21 cellular contexts compared by ENCODE assay signal in the genomic region with DNA sequence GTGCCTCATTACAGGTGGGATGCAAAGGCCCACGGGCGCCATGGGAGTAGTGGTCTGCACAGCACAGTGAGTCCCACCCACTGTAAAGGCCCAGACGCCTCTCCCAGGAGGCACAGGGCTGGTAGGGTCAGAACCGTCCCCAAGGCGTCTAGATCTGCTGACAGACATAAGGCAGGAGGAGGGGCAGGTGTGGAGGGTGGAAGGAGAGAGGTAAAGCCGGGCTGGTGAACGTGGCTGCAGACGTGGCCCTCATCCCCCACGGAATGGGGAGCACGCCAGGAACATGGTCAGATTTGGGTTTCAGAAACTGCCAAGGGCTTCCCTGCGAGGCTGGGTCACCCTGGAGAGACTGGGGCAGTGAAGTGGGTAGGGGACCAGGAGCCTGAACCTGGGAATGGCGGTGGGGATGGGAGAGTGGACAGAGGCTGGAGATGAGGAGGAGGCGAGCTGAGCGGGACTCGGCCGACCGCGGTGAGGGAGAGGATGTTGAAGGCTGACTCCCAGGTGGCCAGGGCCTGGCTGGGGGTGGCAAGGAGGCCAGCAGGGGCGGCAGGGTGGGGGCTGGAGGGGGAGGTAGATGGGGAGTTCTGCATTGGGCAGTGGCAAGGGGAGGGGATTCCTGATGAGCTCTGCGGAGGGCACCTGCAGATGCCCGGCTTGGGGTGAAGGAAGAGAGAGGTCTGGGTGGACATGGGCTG.
"Had no signal": no experiment of that assay in that cellular context is flagged by ENCODE, and none has a peak within 500 bp of the region (broad histone marks: within the 10 kb centered on the region; RNA-seq: fewer than 3 reads in every experiment).

No MANE protein-coding gene starts in this region.

- H3K4me3 ChIP-seq: heart left ventricle, lung, psoas muscle, stomach, thoracic aorta had no signal

- H3K4me3 Mint-ChIP-seq: activated CD4-positive, alpha-beta memory T cell treated with anti-CD3 and anti-CD28 coated beads, Interleukin-2, amount 10 ng/mL, durations not matched to agents 7 days and 5 days; activated naive CD8-positive, alpha-beta T cell; immature natural killer cell; neural crest cell had no signal

- H3K27ac Mint-ChIP-seq: activated CD4-positive, alpha-beta memory T cell treated with anti-CD3 and anti-CD28 coated beads, Interleukin-2, amount 10 ng/mL, durations not matched to agents 7 days and 5 days; activated naive CD8-positive, alpha-beta T cell; immature natural killer cell; mesothelial cell of epicardium had no signal

- FAIRE-seq: frontal cortex had no signal

- H3K27ac ChIP-seq: heart left ventricle, psoas muscle, stomach, thoracic aorta, WERI-Rb-1 had no signal

- H3K36me3 ChIP-seq: heart left ventricle, thoracic aorta, WERI-Rb-1 had no signal

- DNase-seq: activated CD4-positive, alpha-beta memory T cell treated with anti-CD3 and anti-CD28 coated beads, Interleukin-2, amount 10 ng/mL, durations not matched to agents 7 days and 5 days; activated CD8-positive, alpha-beta memory T cell treated with anti-CD3 and anti-CD28 coated beads, Interleukin-2, amount 50 U/mL, for 4 hours; activated effector memory CD4-positive, alpha-beta T cell treated with anti-CD3 and anti-CD28 coated beads, Interleukin-2, amount 50 U/mL, for 16 hours; activated T-cell treated with anti-CD3 and anti-CD28 coated beads, Interleukin-2, amount 50 U/mL, for 48 hours; amniotic stem cell; caudate nucleus; effector CD8-positive, alpha-beta T cell; immature natural killer cell; stimulated activated CD4-positive, alpha-beta T cell treated with anti-CD3 and anti-CD28 coated beads, Interleukin-1b, Interleukin-23, amount 100 ng/mL, for 48 hours; stomach; T-helper 1 cell; WERI-Rb-1 had no signal

- H3K9me3 ChIP-seq: heart left ventricle, psoas muscle, stomach, thoracic aorta had no signal

- H3K27me3 Mint-ChIP-seq: activated CD4-positive, alpha-beta memory T cell treated with anti-CD3 and anti-CD28 coated beads, Interleukin-2, amount 10 ng/mL, durations not matched to agents 7 days and 5 days; activated naive CD8-positive, alpha-beta T cell had no signal

- H3K36me3 Mint-ChIP-seq: activated naive CD8-positive, alpha-beta T cell had no signal

- H3K27me3 ChIP-seq: heart left ventricle, stomach had no signal

- ATAC-seq: psoas muscle, sciatic nerve had no signal
